2 cellular contexts compared by ENCODE assay signal in the genomic region with DNA sequence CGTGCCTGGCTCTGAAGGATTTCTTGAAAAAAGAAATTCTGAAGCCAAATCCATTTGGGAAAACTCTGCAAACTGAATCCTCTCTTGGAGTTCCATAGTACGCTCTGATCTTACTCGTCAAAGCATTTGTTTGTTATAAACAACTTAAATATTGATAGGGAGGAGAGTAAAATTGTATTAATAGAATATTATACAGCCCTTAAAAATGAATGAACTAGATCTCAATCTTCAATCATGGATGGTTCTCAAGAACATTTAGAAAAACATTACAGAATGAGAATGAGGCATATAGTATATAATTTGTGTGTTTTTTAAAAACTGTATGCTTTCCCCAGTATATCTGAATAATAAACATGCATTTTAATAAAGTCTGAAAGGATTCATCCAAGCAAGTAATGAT.
A peak's percentile ranks its signal among the peaks of the same experiment; 100 is the strongest.
TF ChIP-seq lines count a peak whose summit lies in the region.

No MANE protein-coding gene starts in this region.

TF ChIP-seq in HEK293, 187 proteins besides CTCF, POLR2A, EP300 and RAD21:
- TF ChIP-seq ZBTB10 (tag by site-specific recombination; IDR thresholded peaks at IDR 0.05) (no peak), ZNF146 (tag by site-specific recombination; IDR thresholded peaks at IDR 0.05) (peak; percentile 60)

TF ChIP-seq in K562, 482 proteins besides CTCF, POLR2A, EP300 and RAD21:
- TF ChIP-seq TEAD1 (CRISPR knock-in tag; IDR thresholded peaks at IDR 0.05) (no peak), ZNF146 (CRISPR knock-in tag; IDR thresholded peaks at IDR 0.05; ENCODE audit: unreplicated experiment) (peak; percentile 60)
